In genomic region chr22:48929276-48929790, GRCh38 we compare ENCODE assay signal across 15 cellular contexts.
"Had no signal": no experiment of that assay in that cellular context is flagged by ENCODE, and none has a peak within 500 bp of the region (broad histone marks: within the 10 kb centered on the region; RNA-seq: fewer than 3 reads in every experiment).

No MANE protein-coding gene starts in this region.

- H3K27me3 ChIP-seq: body of pancreas, ovary had no signal

- H3K4me1 ChIP-seq: body of pancreas, tibial artery had no signal

- DNase-seq: activated CD4-positive, alpha-beta memory T cell treated with anti-CD3 and anti-CD28 coated beads, Interleukin-2, amount 10 ng/mL, durations not matched to agents 7 days and 5 days; amniotic stem cell; body of pancreas; dermis blood vessel endothelial cell; endodermal cell; erythroblast; nephron progenitor cell; ovary; retina; T-helper 1 cell had no signal

- H3K9me3 ChIP-seq: body of pancreas, ovary, tibial artery had no signal

- H3K27ac Mint-ChIP-seq: activated CD4-positive, alpha-beta memory T cell treated with anti-CD3 and anti-CD28 coated beads, Interleukin-2, amount 10 ng/mL, durations not matched to agents 7 days and 5 days; activated naive CD4-positive, alpha-beta T cell treated with anti-CD3 and anti-CD28 coated beads, Interleukin-2, amount 50 U/mL, for 72 hours; endodermal cell; nephron progenitor cell; stimulated activated effector memory CD8-positive, alpha-beta T cell treated with anti-CD3 and anti-CD28 coated beads, Interleukin-12 subunit alpha, Interleukin-12 subunit beta, amount 100 ng/mL, for 72 hours had no signal

- H3K27ac ChIP-seq: body of pancreas, hepatocyte, ovary, tibial artery, VCaP had no signal

- H3K9me3 Mint-ChIP-seq: activated CD4-positive, alpha-beta memory T cell treated with anti-CD3 and anti-CD28 coated beads, Interleukin-2, amount 10 ng/mL, durations not matched to agents 7 days and 5 days; stimulated activated effector memory CD8-positive, alpha-beta T cell treated with anti-CD3 and anti-CD28 coated beads, Interleukin-12 subunit alpha, Interleukin-12 subunit beta, amount 100 ng/mL, for 72 hours had no signal

- H3K36me3 ChIP-seq: ovary, tibial artery had no signal

- H2AFZ ChIP-seq: hepatocyte had no signal

- H3K4me3 Mint-ChIP-seq: activated CD4-positive, alpha-beta memory T cell treated with anti-CD3 and anti-CD28 coated beads, Interleukin-2, amount 10 ng/mL, durations not matched to agents 7 days and 5 days; endodermal cell; nephron progenitor cell; stimulated activated effector memory CD8-positive, alpha-beta T cell treated with anti-CD3 and anti-CD28 coated beads, Interleukin-12 subunit alpha, Interleukin-12 subunit beta, amount 100 ng/mL, for 72 hours had no signal

- H3K4me2 ChIP-seq: hepatocyte had no signal

- H3K4me1 Mint-ChIP-seq: activated CD4-positive, alpha-beta memory T cell treated with anti-CD3 and anti-CD28 coated beads, Interleukin-2, amount 10 ng/mL, durations not matched to agents 7 days and 5 days; endodermal cell; nephron progenitor cell; stimulated activated effector memory CD8-positive, alpha-beta T cell treated with anti-CD3 and anti-CD28 coated beads, Interleukin-12 subunit alpha, Interleukin-12 subunit beta, amount 100 ng/mL, for 72 hours had no signal

- H3K36me3 Mint-ChIP-seq: stimulated activated effector memory CD8-positive, alpha-beta T cell treated with anti-CD3 and anti-CD28 coated beads, Interleukin-12 subunit alpha, Interleukin-12 subunit beta, amount 100 ng/mL, for 72 hours had no signal

- H3K4me3 ChIP-seq: body of pancreas, hepatocyte, ovary, tibial artery had no signal
